ENCODE assay signal across 9 cellular contexts in the genomic region with DNA sequence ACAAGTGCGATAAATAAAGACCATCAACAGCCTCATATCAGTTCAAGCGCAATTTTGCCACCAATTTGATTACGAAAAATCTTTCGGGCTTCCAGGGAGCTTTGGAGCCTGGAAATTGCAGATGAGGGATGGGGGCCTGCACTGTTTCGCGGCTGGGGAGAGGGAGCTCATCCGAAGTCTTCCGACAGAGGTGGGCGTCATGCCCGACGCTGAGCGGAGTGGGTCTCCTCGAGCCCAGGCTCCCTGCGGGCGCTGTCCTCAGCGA.
A peak's percentile ranks its signal among the peaks of the same experiment; 100 is the strongest.
DNase-seq lines count a peak whose midpoint lies in the region; ATAC-seq, FAIRE-seq and TF ChIP-seq lines count a peak whose summit lies in the region.
"Had no signal": no experiment of that assay in that cellular context is flagged by ENCODE, and none has a peak within 500 bp of the region (broad histone marks: within the 10 kb centered on the region; RNA-seq: fewer than 3 reads in every experiment).

No MANE protein-coding gene starts in this region.

- no peak overlapping the region for H2BK120ac ChIP-seq in mesendoderm (ENCODE audit: low read depth, low read length)

- H3K4me1 ChIP-seq in GM12878 (ENCODE audit: control insufficient read depth, insufficient read depth, low read length): peaks cover 23% of the 10 kb centered on the region
- no peaks in the 10 kb centered on the region for H3K4me1 ChIP-seq in mesendoderm (ENCODE audit: control insufficient read depth, low read depth, low read length)
- H3K4me1 ChIP-seq in testis: peaks cover 5% of the 10 kb centered on the region

- DNase-seq in activated T-cell treated with anti-CD3 and anti-CD28 coated beads, Interleukin-2, amount 50 U/mL, for 4 hours: no peak
- DNase-seq in activated T-cell treated with anti-CD3 and anti-CD28 coated beads, Interleukin-2, amount 50 U/mL, for 1 hour: no peak
- DNase-seq in GM12878 (ENCODE audit: low read depth, low spot score): no peak
- no peak for DNase-seq in mesendoderm
- DNase-seq in testis: no peak
- no peak for DNase-seq in retina
- no peak for DNase-seq in G401 (ENCODE audit: low spot score)

- H3K23ac ChIP-seq in mesendoderm (ENCODE audit: low read length): no peak overlapping the region

- no peak for ATAC-seq in activated T-cell treated with anti-CD3 and anti-CD28 coated beads, Interleukin-2, amount 50 U/mL, for 4 hours
- ATAC-seq in GM12878 (no peak), HG03045 (IDR thresholded peaks at IDR 0.05; ENCODE audit: unreplicated experiment) (no peak)

- no peak overlapping the region for H2AK5ac ChIP-seq in mesendoderm (ENCODE audit: low read length)

- peaks cover 5% of the 10 kb centered on the region for H3K27me3 Mint-ChIP-seq in activated T-cell treated with anti-CD3 and anti-CD28 coated beads, Interleukin-2, amount 50 U/mL, for 4 hours (ENCODE audit: low read depth)

- H3K27me3 ChIP-seq in GM12878 (replicated peaks in 1 of 2; ENCODE audit: control insufficient read depth in 2 of 2, insufficient read depth in 2 of 2, low read length in 1 of 2) (peaks cover 7 to 12% of the 10 kb centered on the region in 2 experiments; a peak in 3 of 4 replicates), mesendoderm (ENCODE audit: insufficient read depth, low read length, poor library complexity) (peaks cover 20% of the 10 kb centered on the region), testis (no peaks in the 10 kb centered on the region)

- H3K36me3 ChIP-seq in GM12878 (ENCODE audit: control insufficient read depth in 2 of 2, insufficient read depth in 2 of 2, low read length in 1 of 2) (no peaks in the 10 kb centered on the region), mesendoderm (ENCODE audit: control insufficient read depth, insufficient read depth, low read length) (no peaks in the 10 kb centered on the region), testis (ENCODE audit: low read depth, missing control alignments) (no peaks in the 10 kb centered on the region)

- no peaks in the 10 kb centered on the region for H3K9me3 Mint-ChIP-seq in activated T-cell treated with anti-CD3 and anti-CD28 coated beads, Interleukin-2, amount 50 U/mL, for 4 hours

- no peaks in the 10 kb centered on the region; the same call in 2 of the 3 replicates for H3K9me3 ChIP-seq in GM12878 (replicated peaks; ENCODE audit: control insufficient read depth, insufficient read depth, low read length)
- H3K9me3 ChIP-seq in testis: no peaks in the 10 kb centered on the region

- no TSS peak for BruUV-seq in GM12878 (replicated peaks; lab: Mats Ljungman, UMichigan)

- no peak overlapping the region for H3K27ac ChIP-seq in GM12878 (ENCODE audit: control insufficient read depth, insufficient read depth)
- H3K27ac ChIP-seq in mesendoderm (ENCODE audit: low read depth, low read length): no peak overlapping the region
- H3K27ac ChIP-seq in testis: no peak overlapping the region

- 39% methylated on average over 16 of the region's 16 CpGs for WGBS in GM12878 (ENCODE audit: insufficient coverage, insufficient replicate concordance, low lambda C conversion rate, missing lambda C conversion rate)
- no CpG with 5 or more reads among the region's 16 CpGs for WGBS in mesendoderm (ENCODE audit: extremely low coverage, insufficient coverage, low lambda C conversion rate)
- 18 to 21% methylated on average over 12 to 13 of the region's 16 CpGs for WGBS in testis, 2 donors

- no peak overlapping the region for H2AFZ ChIP-seq in GM12878 (ENCODE audit: control insufficient read depth, low read depth, low read length)

- SMC1A ChIA-PET in GM12878 (lab: Charles Lee; ENCODE audit: uncharacterized antibody, unreplicated experiment): interaction anchor here (0.7 kb wide), 1 partner anchor 161 kb away, joined by 3 read pairs; no protein-coding TSS in a partner anchor

- POLR2A ChIA-PET in GM12878 (lab: Charles Lee): interaction anchor here (0.7 to 1.2 kb wide), 2 partner anchors 60 to 243 kb away, joined by 3 to 6 read pairs; no protein-coding TSS in a partner anchor

- peak overlapping the region; percentile 38 for H3K4me3 Mint-ChIP-seq in activated T-cell treated with anti-CD3 and anti-CD28 coated beads, Interleukin-2, amount 50 U/mL, for 4 hours

- H3K79me2 ChIP-seq in GM12878 (ENCODE audit: control insufficient read depth, insufficient read depth, low read length) (no peaks in the 10 kb centered on the region), mesendoderm (ENCODE audit: control insufficient read depth, insufficient read depth, low read length) (no peaks in the 10 kb centered on the region)

- no peak overlapping the region for H2BK5ac ChIP-seq in mesendoderm (ENCODE audit: low read length)

- no peak overlapping the region for H4K8ac ChIP-seq in mesendoderm (ENCODE audit: low read depth, low read length)

- TF ChIP-seq POLR2A in GM12878 (IDR thresholded peaks at IDR 0.05; ENCODE audit: low read depth, low read length): no peak
- no peak for TF ChIP-seq POLR2A in testis (IDR thresholded peaks at IDR 0.05)

- no peaks in the 10 kb centered on the region for H3K36me3 Mint-ChIP-seq in activated T-cell treated with anti-CD3 and anti-CD28 coated beads, Interleukin-2, amount 50 U/mL, for 4 hours (ENCODE audit: insufficient read depth)

- TF ChIP-seq EP300 in GM12878 (IDR thresholded peaks at IDR 0.05; ENCODE audit: borderline replicate concordance in 1 of 2, control insufficient read depth in 1 of 2, low read depth in 2 of 2, low read length in 2 of 2): no peak

- H3K79me1 ChIP-seq in mesendoderm (ENCODE audit: low read length): no peaks in the 10 kb centered on the region

- H3K56ac ChIP-seq in mesendoderm (ENCODE audit: low read length): peak overlapping the region; percentile 34

- no peak overlapping the region for H2BK15ac ChIP-seq in mesendoderm (replicated peaks; ENCODE audit: low read depth)

- no peaks in the 10 kb centered on the region for H4K20me1 ChIP-seq in GM12878 (ENCODE audit: control insufficient read depth, insufficient read depth)

- H3K4me2 ChIP-seq in GM12878 (ENCODE audit: control insufficient read depth, insufficient read depth) (peak overlapping the region; percentile 80), mesendoderm (ENCODE audit: low read length) (peak overlapping the region; percentile 44)

- H4K5ac ChIP-seq in mesendoderm (ENCODE audit: low read length): no peak overlapping the region

- H3K4me3 ChIP-seq in GM12878 (peak overlapping the region; percentile 17; the same call in 1 of the 2 replicates), mesendoderm (ENCODE audit: low read length) (no peak overlapping the region), testis (peak overlapping the region; percentile 39 to 44)

- in situ Hi-C loops in GM12878 (cut with MboI) (loop anchor here (10.0 kb wide), 1 partner anchor 167 kb away; no protein-coding TSS in a partner anchor), G401 (cut with HindIII; ENCODE audit: low sequenced_read_pairs) (no loop called here)

- TF ChIP-seq CTCF in GM12878 (IDR thresholded peaks at IDR 0.05 in 2 of 3, conservative IDR thresholded peaks at IDR 0.05 in 1 of 3; ENCODE audit: control insufficient read depth in 2 of 3, extremely low read depth in 1 of 3, insufficient read depth in 1 of 3, low read depth in 3 of 3, low read length in 3 of 3): no peak
- no peak for TF ChIP-seq CTCF in testis (IDR thresholded peaks at IDR 0.05)

- H3K4me1 Mint-ChIP-seq in activated T-cell treated with anti-CD3 and anti-CD28 coated beads, Interleukin-2, amount 50 U/mL, for 4 hours (ENCODE audit: low read depth): peaks cover 33% of the 10 kb centered on the region

- TF ChIP-seq RAD21 in GM12878 (IDR thresholded peaks at IDR 0.05; ENCODE audit: insufficient read depth, low read depth, low read length): no peak

- H3K9ac ChIP-seq in GM12878 (ENCODE audit: control insufficient read depth, insufficient read depth, low read length) (no peak overlapping the region), mesendoderm (ENCODE audit: low read length) (peak overlapping the region; percentile 34)

- intact Hi-C loops in GM12878 (cut with micrococcal nuclease; ENCODE audit: unreplicated experiment): no loop called here
- intact Hi-C loops in testis (cut with DNase I; ENCODE audit: low total_unique reads): no loop called here

- no peak for FAIRE-seq in GM12878 (lab: Jason Lieb, UNC)
- FAIRE-seq: frontal cortex had no signal

- H3K18ac ChIP-seq in mesendoderm (ENCODE audit: low read length): no peak overlapping the region

- RAD21 ChIA-PET in GM12878 (lab: Charles Lee; ENCODE audit: unreplicated experiment): interaction anchor here (0.6 to 2.1 kb wide), 6 partner anchors 9 to 578 kb away, joined by 3 to 7 read pairs (median 3); no protein-coding TSS in a partner anchor

- CTCF ChIA-PET in GM12878 (lab: Yijun Ruan, JAX): interaction anchor here (0.6 to 2.4 kb wide), 7 partner anchors 9 to 377 kb away, joined by 3 to 15 read pairs (median 3); no protein-coding TSS in a partner anchor

- no peak overlapping the region for H3K4ac ChIP-seq in mesendoderm (ENCODE audit: low read depth, low read length)

TF ChIP-seq in GM12878, 131 proteins besides CTCF, POLR2A, EP300 and RAD21 (continues in another document):
- TF ChIP-seq POLR2AphosphoS5 (IDR thresholded peaks at IDR 0.05; ENCODE audit: low read length) (no peak), FOXK2 (IDR thresholded peaks at IDR 0.05) (no peak), EED (IDR thresholded peaks at IDR 0.05; ENCODE audit: low read depth) (no peak), NFXL1 (IDR thresholded peaks at IDR 0.05; ENCODE audit: borderline replicate concordance) (no peak), SREBF1 (IDR thresholded peaks at IDR 0.05; ENCODE audit: low read length) (no peak), IRF4 (IDR thresholded peaks at IDR 0.05; ENCODE audit: low read depth, low read length) (no peak), CREB1 (IDR thresholded peaks at IDR 0.05; ENCODE audit: low read depth) (no peak), ESRRA (IDR thresholded peaks at IDR 0.05; ENCODE audit: low read length) (no peak), YBX1 (IDR thresholded peaks at IDR 0.05) (no peak), ZNF622 (IDR thresholded peaks at IDR 0.05) (no peak), HCFC1 (IDR thresholded peaks at IDR 0.05; ENCODE audit: low read length) (no peak)
- TF ChIP-seq, protein P1, sequence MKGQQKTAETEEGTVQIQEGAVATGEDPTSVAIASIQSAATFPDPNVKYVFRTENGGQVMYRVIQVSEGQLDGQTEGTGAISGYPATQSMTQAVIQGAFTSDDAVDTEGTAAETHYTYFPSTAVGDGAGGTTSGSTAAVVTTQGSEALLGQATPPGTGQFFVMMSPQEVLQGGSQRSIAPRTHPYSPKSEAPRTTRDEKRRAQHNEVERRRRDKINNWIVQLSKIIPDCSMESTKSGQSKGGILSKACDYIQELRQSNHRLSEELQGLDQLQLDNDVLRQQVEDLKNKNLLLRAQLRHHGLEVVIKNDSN (IDR thresholded peaks at IDR 0.05; ENCODE audit: borderline replicate concordance, extremely low read length, insufficient read depth, low read depth, low read length): no peak
- TF ChIP-seq, protein P2, sequence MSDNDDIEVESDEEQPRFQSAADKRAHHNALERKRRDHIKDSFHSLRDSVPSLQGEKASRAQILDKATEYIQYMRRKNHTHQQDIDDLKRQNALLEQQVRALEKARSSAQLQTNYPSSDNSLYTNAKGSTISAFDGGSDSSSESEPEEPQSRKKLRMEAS (IDR thresholded peaks at IDR 0.05; ENCODE audit: low read depth, low read length): no peak
